ENCODE assay signal across 29 cellular contexts in genomic region chr16:86930001-86930400, GRCh38.
DNase-seq lines count a peak whose midpoint lies in the region; ATAC-seq and TF ChIP-seq lines count a peak whose summit lies in the region.
"Had no signal": no experiment of that assay in that cellular context is flagged by ENCODE, and none has a peak within 500 bp of the region (broad histone marks: within the 10 kb centered on the region; RNA-seq: fewer than 3 reads in every experiment).

No MANE protein-coding gene starts in this region.

- H3K18ac ChIP-seq in trophoblast cell (ENCODE audit: low read length) = no peak overlapping the region

- no peak for TF ChIP-seq POLR2A in breast epithelium (IDR thresholded peaks at IDR 0.05)

- DNase-seq in WTC11 (ENCODE audit: low spot score) (no peak), left kidney (ENCODE audit: low read depth, low spot score) (peak; percentile 38), trophoblast cell (no peak), breast epithelium (ENCODE audit: low spot score in 2 of 2) (no peak), NCI-H1092 (lab: John Stamatoyannopoulos, UW) (no peak)
- no peak for DNase-seq in CD8-positive, alpha-beta memory T cell
- DNase-seq: activated B cell treated with CpG ODN at 0.5 μM for 24 hours; activated CD4-positive, alpha-beta T cell treated with anti-CD3 and anti-CD28 coated beads, Interleukin-2, amount 50 U/mL, for 1 hour; activated naive CD8-positive, alpha-beta T cell treated with anti-CD3 and anti-CD28 coated beads, Interleukin-2, amount 50 U/mL, for 24 hours; activated T-cell treated with anti-CD3 and anti-CD28 coated beads, Interleukin-2, amount 50 U/mL, for 1 hour; DMS79; GF-D8; GM23248; hippocampal formation; NCI-H1048; NCI-H1694 treated with DMSO at 0.1 percent for 48 hours; NCI-H510A; stimulated activated CD4-positive, alpha-beta T cell treated with anti-CD3 and anti-CD28 coated beads, Interleukin-12 subunit alpha, Interleukin-12 subunit beta, amount 100 ng/mL, for 4 hours; stimulated activated CD4-positive, alpha-beta T cell treated with anti-CD3 and anti-CD28 coated beads, Interleukin-2, amount 100 ng/mL, for 48 hours; stomach; T-helper 1 cell; thyroid gland had no signal

- WGBS in trophoblast cell (ENCODE audit: extremely low coverage, insufficient coverage, insufficient read length) = no CpG with 5 or more reads among the region's 8 CpGs

- H4K91ac ChIP-seq in trophoblast cell (ENCODE audit: low read depth, low read length) = no peak overlapping the region

- H2AK5ac ChIP-seq in trophoblast cell (ENCODE audit: low read length) = no peak overlapping the region

- peaks cover 3% of the 10 kb centered on the region; the same call in 1 of the 2 replicates for H3K4me1 Mint-ChIP-seq in WTC11
- H3K4me1 Mint-ChIP-seq in CD8-positive, alpha-beta memory T cell = peaks cover 0 to 3% (median 0%) of the 10 kb centered on the region in 3 donors
- H3K4me1 Mint-ChIP-seq: central memory CD8-positive, alpha-beta T cell had no signal

- 0 out of 2 replicates have a peak, but pooled peaks cover 2% of the 10 kb centered on the region for H3K9me3 Mint-ChIP-seq in WTC11
- H3K9me3 Mint-ChIP-seq in CD8-positive, alpha-beta memory T cell = no peaks in the 10 kb centered on the region
- H3K9me3 Mint-ChIP-seq: activated B cell treated with CpG ODN at 0.5 μM for 24 hours; activated naive CD8-positive, alpha-beta T cell treated with anti-CD3 and anti-CD28 coated beads, Interleukin-2, amount 50 U/mL, for 24 hours; central memory CD8-positive, alpha-beta T cell; neural progenitor cell had no signal

- no peaks in the 10 kb centered on the region for H3K27me3 Mint-ChIP-seq in WTC11 (ENCODE audit: low read depth)
- peaks cover 30 to 56% of the 10 kb centered on the region in 2 donors for H3K27me3 Mint-ChIP-seq in CD8-positive, alpha-beta memory T cell

- H3K14ac ChIP-seq in trophoblast cell (ENCODE audit: low read length) = no peak overlapping the region

- no peak overlapping the region for H3K27ac ChIP-seq in HEK293 (ENCODE audit: extremely low read depth, low read depth, low read length)
- no peak overlapping the region for H3K27ac ChIP-seq in trophoblast cell (ENCODE audit: low read depth, low read length)
- no peak overlapping the region for H3K27ac ChIP-seq in breast epithelium
- H3K27ac ChIP-seq in CD8-positive, alpha-beta memory T cell (ENCODE audit: low read depth, low read length) = no peak overlapping the region
- H3K27ac ChIP-seq: BLaER1 treated with 17β-estradiol and CSF1 and Interleukin-3, amounts not matched to agents 10 nM and 100 nM; gastroesophageal sphincter; GM23248; neural progenitor cell; stomach; thyroid gland had no signal

- H3K4me1 ChIP-seq in HEK293 (ENCODE audit: control insufficient read depth, insufficient read depth, low read length) (peaks cover 14% of the 10 kb centered on the region), trophoblast cell (ENCODE audit: control insufficient read depth in 1 of 2, insufficient read depth in 2 of 2, low read length in 2 of 2) (peaks cover 19 to 31% of the 10 kb centered on the region in 2 experiments), breast epithelium (peaks cover 0 to 8% of the 10 kb centered on the region in 2 donors)
- H3K4me1 ChIP-seq in CD8-positive, alpha-beta memory T cell (ENCODE audit: insufficient read depth, low read length) = no peaks in the 10 kb centered on the region
- H3K4me1 ChIP-seq: thyroid gland had no signal

- no peak overlapping the region for H3K4me3 Mint-ChIP-seq in WTC11
- H3K4me3 Mint-ChIP-seq in CD8-positive, alpha-beta memory T cell = no peak overlapping the region
- H3K4me3 Mint-ChIP-seq: activated B cell treated with CpG ODN at 0.5 μM for 24 hours; activated naive CD8-positive, alpha-beta T cell treated with anti-CD3 and anti-CD28 coated beads, Interleukin-2, amount 50 U/mL, for 24 hours; central memory CD8-positive, alpha-beta T cell; neural progenitor cell had no signal

- no peak overlapping the region for H3K23ac ChIP-seq in trophoblast cell (ENCODE audit: low read length)

- POLR2A ChIA-PET in HEK293 (lab: Yijun Ruan, JAX) (interaction anchor here (0.5 to 1.6 kb wide), 3 partner anchors 22 to 582 kb away, joined by 4 to 11 read pairs (median 9); no protein-coding TSS in a partner anchor), WTC11 (lab: Charles Lee) (no interaction called here)
- POLR2A ChIA-PET in CD8-positive, alpha-beta memory T cell (lab: Charles Lee) = no interaction called here

- no peak overlapping the region for H2BK5ac ChIP-seq in trophoblast cell (ENCODE audit: low read depth, low read length, poor library complexity)

- H3K27ac Mint-ChIP-seq in WTC11 = no peak overlapping the region
- H3K27ac Mint-ChIP-seq in CD8-positive, alpha-beta memory T cell = no peak overlapping the region
- H3K27ac Mint-ChIP-seq: activated B cell treated with CpG ODN at 0.5 μM for 24 hours; activated naive CD8-positive, alpha-beta T cell treated with anti-CD3 and anti-CD28 coated beads, Interleukin-2, amount 50 U/mL, for 24 hours; neural progenitor cell had no signal

- H2BK12ac ChIP-seq in trophoblast cell (ENCODE audit: low read length) = peak overlapping the region; percentile 39

- no peak overlapping the region for H4K12ac ChIP-seq in trophoblast cell (ENCODE audit: low read depth, low read length)

- no peak for TF ChIP-seq CTCF in HEK293 (tag by site-specific recombination; IDR thresholded peaks at IDR 0.05)
- TF ChIP-seq CTCF in WTC11 (IDR thresholded peaks at IDR 0.05) = no peak
- TF ChIP-seq CTCF in breast epithelium (IDR thresholded peaks at IDR 0.05) = no peak

- no peak overlapping the region for H3K4ac ChIP-seq in trophoblast cell (ENCODE audit: low read depth, low read length)

- no peak for ATAC-seq in WTC11
- ATAC-seq in GM21360 (IDR thresholded peaks at IDR 0.05; ENCODE audit: unreplicated experiment) = no peak
- ATAC-seq: activated naive CD8-positive, alpha-beta T cell treated with anti-CD3 and anti-CD28 coated beads, Interleukin-2, amount 50 U/mL, for 24 hours; gastroesophageal sphincter had no signal

- no peaks in the 10 kb centered on the region for H3K27me3 ChIP-seq in trophoblast cell (ENCODE audit: insufficient read depth, low read length)
- H3K27me3 ChIP-seq in breast epithelium = peaks cover 0 to 40% of the 10 kb centered on the region in 2 donors
- no peaks in the 10 kb centered on the region for H3K27me3 ChIP-seq in CD8-positive, alpha-beta memory T cell (ENCODE audit: insufficient read depth, low read length, poor library complexity, severe bottlenecking)
- H3K27me3 ChIP-seq: neural progenitor cell, thyroid gland had no signal

- H3K36me3 Mint-ChIP-seq in WTC11 = no peaks in the 10 kb centered on the region
- no peaks in the 10 kb centered on the region for H3K36me3 Mint-ChIP-seq in CD8-positive, alpha-beta memory T cell
- H3K36me3 Mint-ChIP-seq: neural progenitor cell had no signal

- peaks cover 9% of the 10 kb centered on the region for H3K79me1 ChIP-seq in trophoblast cell (ENCODE audit: low read length)

- H2AFZ ChIP-seq in trophoblast cell (ENCODE audit: insufficient read depth, low read length, poor library complexity) = no peak overlapping the region
- H2AFZ ChIP-seq: GM23248, neural progenitor cell had no signal

- no peak overlapping the region for H2BK120ac ChIP-seq in trophoblast cell (ENCODE audit: insufficient read depth, low read length, poor library complexity)

- H3K79me2 ChIP-seq in trophoblast cell (ENCODE audit: control insufficient read depth, insufficient read depth, low read length, poor library complexity) = no peaks in the 10 kb centered on the region

- intact Hi-C loops in breast epithelium (cut with DNase I; ENCODE audit: low total_unique reads) = no loop called here

- H3K4me2 ChIP-seq in trophoblast cell (ENCODE audit: low read length) = no peak overlapping the region
- H3K4me2 ChIP-seq: BLaER1 treated with 17β-estradiol and CSF1 and Interleukin-3, amounts not matched to agents 10 nM and 100 nM; neural progenitor cell had no signal

- H4K8ac ChIP-seq in trophoblast cell (ENCODE audit: low read depth, low read length) = no peak overlapping the region

- H3K9me3 ChIP-seq in HEK293 (ENCODE audit: control insufficient read depth, insufficient read depth, low read depth, low read length) = no peaks in the 10 kb centered on the region
- H3K9me3 ChIP-seq in trophoblast cell (ENCODE audit: insufficient read depth, low read depth, low read length) = peaks cover 5% of the 10 kb centered on the region
- no peaks in the 10 kb centered on the region for H3K9me3 ChIP-seq in breast epithelium
- no peaks in the 10 kb centered on the region for H3K9me3 ChIP-seq in CD8-positive, alpha-beta memory T cell (ENCODE audit: low read length)
- H3K9me3 ChIP-seq: BLaER1 treated with 17β-estradiol and CSF1 and Interleukin-3, amounts not matched to agents 10 nM and 100 nM; gastroesophageal sphincter; thyroid gland had no signal

- no peak overlapping the region for H3K4me3 ChIP-seq in HEK293 (ENCODE audit: low read depth, low read length)
- no peak overlapping the region for H3K4me3 ChIP-seq in trophoblast cell (ENCODE audit: low read depth, low read length)
- no peak overlapping the region for H3K4me3 ChIP-seq in breast epithelium
- no peak overlapping the region for H3K4me3 ChIP-seq in CD8-positive, alpha-beta memory T cell (ENCODE audit: low read length)
- H3K4me3 ChIP-seq: BLaER1 treated with 17β-estradiol and CSF1 and Interleukin-3, amounts not matched to agents 10 nM and 100 nM; gastroesophageal sphincter; GM23248; lung; neural progenitor cell; stomach; thyroid gland had no signal

- H3K36me3 ChIP-seq in HEK293 (ENCODE audit: control insufficient read depth in 2 of 2, insufficient read depth in 1 of 2, low read length in 2 of 2) = no peaks in the 10 kb centered on the region
- H3K36me3 ChIP-seq in trophoblast cell (ENCODE audit: control insufficient read depth in 1 of 2, insufficient read depth in 2 of 2, low read length in 2 of 2) = no peaks in the 10 kb centered on the region
- H3K36me3 ChIP-seq in breast epithelium = no peaks in the 10 kb centered on the region
- no peaks in the 10 kb centered on the region for H3K36me3 ChIP-seq in CD8-positive, alpha-beta memory T cell (ENCODE audit: insufficient read depth, low read length)
- H3K36me3 ChIP-seq: BLaER1 treated with 17β-estradiol and CSF1 and Interleukin-3, amounts not matched to agents 10 nM and 100 nM; gastroesophageal sphincter; neural progenitor cell; stomach; thyroid gland had no signal

- CTCF ChIA-PET in HEK293 (lab: Yijun Ruan, JAX) = interaction anchor here (0.6 to 1.2 kb wide), 3 partner anchors 23 to 133 kb away, joined by 3 to 6 read pairs (median 3); no protein-coding TSS in a partner anchor
- CTCF ChIA-PET in WTC11 (lab: Charles Lee) = interaction anchor here (0.9 kb wide), 1 partner anchor 133 kb away, joined by 4 read pairs; no protein-coding TSS in a partner anchor
- CTCF ChIA-PET in CD8-positive, alpha-beta memory T cell (lab: Charles Lee) = no interaction called here

- H3K9ac ChIP-seq in trophoblast cell (ENCODE audit: low read length) = no peak overlapping the region
- H3K9ac ChIP-seq: BLaER1 treated with 17β-estradiol and CSF1 and Interleukin-3, amounts not matched to agents 10 nM and 100 nM; GM23248; neural progenitor cell had no signal

TF ChIP-seq in HEK293, 187 proteins besides CTCF, POLR2A, EP300 and RAD21 (continues in another document):
- no peak for TF ChIP-seq ZBTB1 (tag by site-specific recombination; IDR thresholded peaks at IDR 0.05)
